In genomic region chr5:157142317-157143126, GRCh38 we compare ENCODE assay signal across 8 cellular contexts.
DNase-seq lines count a peak whose midpoint lies in the region; ATAC-seq and TF ChIP-seq lines count a peak whose summit lies in the region.

TSS of gene MED7 (minus strand) at chr5:157142865. CDS start at chr5:157139431, 3,434 bp downstream.

- ATAC-seq in HG03439 (IDR thresholded peaks at IDR 0.05; ENCODE audit: unreplicated experiment): peak; percentile 99

- TF ChIP-seq POLR2A in GM19193 (IDR thresholded peaks at IDR 0.05; ENCODE audit: extremely low read depth, insufficient read depth, insufficient read length): peak; percentile 91

- peak; percentile 96 to 98 for DNase-seq in AML-193 (lab: John Stamatoyannopoulos, UW)
- peak; percentile 93 for DNase-seq in NCI-H510A treated with DMSO at 0.1 percent for 48 hours (lab: John Stamatoyannopoulos, UW)
- peak; percentile 75 to 87 for DNase-seq in activated CD4-positive, alpha-beta T cell treated with anti-CD3 and anti-CD28 coated beads for 24 hours (ENCODE audit: low read depth in 2 of 2)
- DNase-seq in choroid plexus epithelial cell (ENCODE audit: low read depth): peak; percentile 100
- DNase-seq in kidney glomerular epithelial cell (lab: John Stamatoyannopoulos, UW): peak; percentile 99
- peak; percentile 62 to 85 for DNase-seq in stimulated activated CD4-positive, alpha-beta T cell treated with anti-CD3 and anti-CD28 coated beads, Interleukin-1b, Interleukin-23, amount 100 ng/mL, for 1 hour (ENCODE audit: low read depth in 2 of 2)

- TF ChIP-seq CTCF in choroid plexus epithelial cell (conservative IDR thresholded peaks at IDR 0.05; ENCODE audit: low read depth, low read length): no peak

- peak within 1 kb of the TSS; percentile 94 for H3K4me3 ChIP-seq in choroid plexus epithelial cell (ENCODE audit: low read depth, low read length)

Comparison
In these comparisons a context has a peak if more than half of its experiments do, and no peak if none do; other contexts are left out.
1. Peak in every context shown above with its lines: DNase-seq, ATAC-seq and H3K4me3 ChIP-seq.